Comparison of ENCODE assay signal across 20 cellular contexts in the genomic region with DNA sequence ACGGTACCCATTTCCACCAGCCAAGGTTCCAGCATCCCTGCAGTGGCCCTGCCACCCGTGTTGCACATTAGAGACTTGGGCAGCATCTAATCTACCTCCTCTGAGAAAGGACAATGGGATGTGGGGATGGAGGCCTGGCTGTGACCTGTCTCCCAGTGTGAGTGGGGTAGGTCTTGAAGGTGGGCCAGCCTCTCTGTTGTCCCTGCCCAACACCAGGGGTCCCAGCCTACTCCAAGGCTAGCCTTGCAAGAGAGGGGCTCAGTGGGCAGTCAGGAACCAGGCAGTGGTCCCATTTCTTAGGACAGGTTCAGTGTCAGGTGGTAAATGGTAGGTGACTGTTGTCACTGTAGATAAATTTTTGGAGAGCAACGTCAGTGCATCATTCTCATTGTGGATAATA.
"Had no signal": no experiment of that assay in that cellular context is flagged by ENCODE, and none has a peak within 500 bp of the region (broad histone marks: within the 10 kb centered on the region; RNA-seq: fewer than 3 reads in every experiment).

No MANE protein-coding gene starts in this region.

- DNase-seq: colonic mucosa; cortex of kidney; dermis blood vessel endothelial cell; dorsolateral prefrontal cortex; effector CD4-positive, alpha-beta T cell; effector CD8-positive, alpha-beta T cell; effector memory CD4-positive, alpha-beta T cell; effector memory CD8-positive, alpha-beta T cell; endodermal cell; erythroblast; esophagus squamous epithelium; foreskin fibroblast; foreskin keratinocyte; foreskin melanocyte; gastrocnemius medialis; glutamatergic neuron; head of caudate nucleus; heart left ventricle; heart right ventricle had no signal

- ATAC-seq: effector memory CD8-positive, alpha-beta T cell; gastrocnemius medialis; gastroesophageal sphincter; heart left ventricle; heart right ventricle had no signal
